8 cellular contexts compared by ENCODE assay signal in genomic region chr12:13179159-13180074, GRCh38. TPM values are rescaled to one million over a fixed set of nuclear protein-coding genes. Genes with fewer than 3 reads are reported as not detected.
DNase-seq lines count a peak whose midpoint lies in the region; ATAC-seq, FAIRE-seq and TF ChIP-seq lines count a peak whose summit lies in the region.

No MANE protein-coding gene starts in this region.

- H2AFZ ChIP-seq in keratinocyte (ENCODE audit: control insufficient read depth, low read length), result peak overlapping the region; percentile 64

- WGBS in adipose tissue, 3 donors, result 10 to 35% (median 13%) methylated on average over 13 of the region's 13 CpGs

- DNase-seq in SW480 (ENCODE audit: low spot score) (peak; percentile 91), keratinocyte (ENCODE audit: low read depth, low spot score) (no peak), cerebellum (ENCODE audit: low spot score) (no peak)
- peak; percentile 46 to 51 for DNase-seq in stimulated activated CD4-positive, alpha-beta T cell treated with anti-CD3 and anti-CD28 coated beads, Interleukin-2, amount 100 ng/mL, for 48 hours

- H3K4me3 ChIP-seq in keratinocyte (ENCODE audit: control insufficient read depth in 2 of 3, extremely low read depth in 1 of 3, insufficient read depth in 2 of 3, low read depth in 1 of 3, low read length in 3 of 3), result peak overlapping the region; percentile 2 to 59 (median 53)

- ATAC-seq in HG03442 (IDR thresholded peaks at IDR 0.05; ENCODE audit: unreplicated experiment), result peak; percentile 87
- ATAC-seq in HG03280 (IDR thresholded peaks at IDR 0.05; ENCODE audit: unreplicated experiment), result no peak

- FAIRE-seq in G401.6 (lab: Jason Lieb, UNC) (peak; percentile 87), keratinocyte (lab: Jason Lieb, UNC) (peak; percentile 92)

- H3K27ac ChIP-seq in adipose tissue (ENCODE audit: low read depth, low read length) (peak overlapping the region; percentile 40), keratinocyte (ENCODE audit: control insufficient read depth, insufficient read depth, low read length) (peak overlapping the region; percentile 70)

- no peaks in the 10 kb centered on the region for H3K36me3 ChIP-seq in keratinocyte (ENCODE audit: control insufficient read depth in 2 of 2, extremely low read depth in 1 of 2, insufficient read depth in 2 of 2, low read length in 2 of 2)

- no peaks in the 10 kb centered on the region for H3K79me2 ChIP-seq in keratinocyte (ENCODE audit: control insufficient read depth, insufficient read depth, low read length)

- no peaks in the 10 kb centered on the region for H3K9me3 ChIP-seq in keratinocyte (ENCODE audit: control insufficient read depth, low read depth, low read length)

- H3K4me2 ChIP-seq in keratinocyte (ENCODE audit: control insufficient read depth, extremely low read depth, insufficient read depth, low read depth, low read length), result peak overlapping the region; percentile 90

- dilution Hi-C loops in keratinocyte (cut with MboI; ENCODE audit: extremely low pct_ligation_motif_present, low sequenced_read_pairs), result no loop called here

- no peak for TF ChIP-seq CTCF in keratinocyte (optimal IDR thresholded peaks at IDR 0.05 in 1 of 3, IDR thresholded peaks at IDR 0.05 in 1 of 3, conservative IDR thresholded peaks at IDR 0.05 in 1 of 3; ENCODE audit: extremely low read depth in 1 of 3, insufficient read depth in 2 of 3, low read length in 3 of 3)

- H3K27me3 ChIP-seq in keratinocyte (ENCODE audit: control insufficient read depth, extremely low read depth, insufficient read depth, low read length), result no peaks in the 10 kb centered on the region

- H4K20me1 ChIP-seq in keratinocyte (ENCODE audit: control insufficient read depth, extremely low read depth, insufficient read depth, low read length), result no peaks in the 10 kb centered on the region

- H3K4me1 ChIP-seq in keratinocyte (ENCODE audit: control insufficient read depth, extremely low read depth, insufficient read depth, low read length), result peaks cover 41% of the 10 kb centered on the region

- peak overlapping the region; percentile 73 for H3K9ac ChIP-seq in keratinocyte (ENCODE audit: control insufficient read depth, extremely low read depth, insufficient read depth, low read length)

- H3K9me1 ChIP-seq in keratinocyte (ENCODE audit: control insufficient read depth, extremely low read depth, insufficient read depth, low read length), result no peaks in the 10 kb centered on the region

RNA-seq across cellular contexts. Expression of gene EMP1, which starts 17.1 kb away (rescaled TPM):
- 100 to 1,000 TPM in 1 of 3 donors, 10 to 100 TPM in 2; 29.2 to 782 (median 83.5) TPM for polyA plus RNA-seq in adipose tissue
- polyA plus RNA-seq in keratinocyte, result 356 to 610 TPM (median 583 TPM) in 3 replicates
- polyA plus RNA-seq in keratinocyte (2011; ENCODE audit: low read depth), result 96.0 TPM
- 120 and 273 TPM in 2 replicates for polyA plus RNA-seq in keratinocyte (2011; cell fraction: cytosol; rRNA removed)
- polyA plus RNA-seq in keratinocyte (2011; cell fraction: nucleus; rRNA removed), result 717 and 740 TPM in 2 replicates
- polyA plus RNA-seq in keratinocyte (2012; ENCODE audit: low replicate concordance), result 229 and 605 TPM in 2 replicates
- 709 to 1,030 TPM (median 926 TPM) in 3 replicates for polyA minus RNA-seq in keratinocyte
- 113 TPM for polyA minus RNA-seq in keratinocyte (2011; cell fraction: cytosol; rRNA and poly(A)+ RNA removed)
- 252 and 568 TPM in 2 replicates for polyA minus RNA-seq in keratinocyte (2011; cell fraction: nucleus; rRNA and poly(A)+ RNA removed)
- 20.1 TPM for total RNA-seq in cerebellum

Comparison
In these comparisons a context has a peak if more than half of its experiments do, and no peak if none do; other contexts are left out.
1. DNase-seq: peak in SW480 (single experiment) and stimulated activated CD4-positive, alpha-beta T cell treated with anti-CD3 and anti-CD28 coated beads, Interleukin-2, amount 100 ng/mL, for 48 hours (2 of 2); none in keratinocyte (single experiment) and cerebellum (single experiment).